1 cellular context compared by ENCODE assay signal in the genomic region with DNA sequence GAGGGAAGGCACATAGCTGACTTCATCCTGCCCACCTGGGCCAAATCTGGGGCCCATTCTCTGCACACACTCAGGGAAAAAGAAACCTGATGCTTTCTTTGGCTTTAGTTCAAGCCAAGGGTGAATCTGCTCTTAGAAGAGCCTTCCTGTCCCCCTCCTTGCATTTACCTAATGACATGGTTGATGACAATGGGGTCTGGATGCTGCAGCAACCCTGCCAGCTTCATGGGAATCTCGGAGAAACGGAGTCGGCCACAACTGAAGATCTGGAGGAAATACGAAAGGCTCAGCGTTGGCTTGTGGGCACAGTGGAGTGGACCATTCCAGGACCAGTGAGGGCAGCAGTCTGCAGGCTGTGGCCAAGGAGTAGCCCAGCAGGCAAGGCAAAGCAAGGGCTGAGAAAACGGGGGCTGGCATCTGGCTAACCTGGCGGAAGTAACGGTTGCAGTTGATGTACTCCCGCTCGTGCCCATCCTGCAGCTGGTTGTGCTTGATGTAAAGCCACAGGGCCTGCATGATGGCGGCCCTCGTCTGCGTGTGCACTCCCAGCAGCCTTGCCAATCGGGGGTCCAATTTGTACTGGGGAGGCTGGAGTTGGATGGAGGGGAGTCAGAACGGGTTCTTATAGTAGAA.
TF ChIP-seq lines count a peak whose summit lies in the region.

No MANE protein-coding gene starts in this region.

TF ChIP-seq in IMR-90, 13 proteins besides CTCF, POLR2A, EP300 and RAD21:
- TF ChIP-seq CHD1 (IDR thresholded peaks at IDR 0.05; ENCODE audit: low read depth, low read length) (no peak), SMC3 (IDR thresholded peaks at IDR 0.05; ENCODE audit: low read depth, low read length) (no peak), RFX5 (IDR thresholded peaks at IDR 0.05; ENCODE audit: low read depth, low read length) (no peak), MAZ (IDR thresholded peaks at IDR 0.05; ENCODE audit: borderline replicate concordance, low read depth, low read length) (no peak), FOS (IDR thresholded peaks at IDR 0.05; ENCODE audit: low read depth, low read length) (no peak), BHLHE40 (IDR thresholded peaks at IDR 0.05; ENCODE audit: low read depth, low read length) (no peak), CEBPB (IDR thresholded peaks at IDR 0.05; ENCODE audit: low read depth, low read length) (no peak), USF2 (IDR thresholded peaks at IDR 0.05; ENCODE audit: low read depth, low read length) (no peak), MXI1 (IDR thresholded peaks at IDR 0.05; ENCODE audit: borderline replicate concordance, low read depth, low read length) (no peak), RCOR1 (IDR thresholded peaks at IDR 0.05; ENCODE audit: insufficient replicate concordance, low read length) (no peak), ELK1 (IDR thresholded peaks at IDR 0.05; ENCODE audit: borderline replicate concordance, low read depth, low read length) (no peak), MAFK (IDR thresholded peaks at IDR 0.05; ENCODE audit: low read depth, low read length) (no peak), NFE2L2 (IDR thresholded peaks at IDR 0.05; ENCODE audit: low read depth, low read length) (no peak)
